In the genomic region with DNA sequence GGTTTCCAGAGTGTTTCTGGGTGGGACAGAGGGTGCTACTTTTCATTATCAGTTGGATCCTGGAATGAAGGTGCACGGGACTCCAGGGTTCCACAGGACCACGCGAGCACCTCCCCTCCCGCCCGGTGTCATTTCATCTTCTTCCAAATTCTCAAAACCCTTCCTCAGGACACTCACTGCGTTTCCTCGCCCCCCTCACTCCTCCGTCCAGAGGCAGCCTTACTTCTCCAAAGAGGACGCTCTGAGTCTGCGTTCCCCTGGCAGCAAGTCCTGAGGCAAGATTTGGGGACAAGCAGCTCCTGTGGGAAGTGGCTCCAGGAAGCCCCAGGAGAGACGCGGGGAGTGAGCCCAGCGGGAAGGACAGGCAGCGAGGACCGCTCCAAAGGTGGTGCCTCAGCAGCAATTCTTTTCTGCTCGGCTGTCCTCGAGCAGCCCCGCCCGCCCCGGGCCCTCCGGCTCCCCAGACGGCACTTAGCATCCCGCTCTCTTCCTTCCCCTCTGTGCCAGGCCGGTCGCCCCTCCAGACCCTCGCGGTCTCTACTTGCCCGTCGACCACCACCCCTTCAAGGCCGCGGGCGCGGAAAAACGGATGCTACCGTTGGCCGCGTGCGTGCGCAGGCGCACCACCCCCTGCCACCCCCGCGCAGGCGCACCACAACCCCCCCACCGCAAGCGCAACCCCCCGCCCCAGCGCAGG, we compare ENCODE assay signal across 8 cellular contexts. TPM values are rescaled to one million over a fixed set of nuclear protein-coding genes. Genes with fewer than 3 reads are reported as not detected.
DNase-seq lines count a peak whose midpoint lies in the region; ATAC-seq, FAIRE-seq and TF ChIP-seq lines count a peak whose summit lies in the region.

No MANE protein-coding gene starts in this region.

- FAIRE-seq in D721Med (lab: Jason Lieb, UNC) = no peak

- TF ChIP-seq CTCF in D721Med (IDR thresholded peaks at IDR 0.05; ENCODE audit: insufficient read depth, missing control alignments) = no peak

- H3K27me3 Mint-ChIP-seq in activated naive CD8-positive, alpha-beta T cell treated with anti-CD3 and anti-CD28 coated beads for 36 hours = no peaks in the 10 kb centered on the region
- peaks cover 22 to 31% (median 29%) of the 10 kb centered on the region in 3 donors for H3K27me3 Mint-ChIP-seq in immature natural killer cell (ENCODE audit: low read depth in 3 of 3)

- peak overlapping the region; percentile 90 for H3K27ac Mint-ChIP-seq in activated naive CD8-positive, alpha-beta T cell treated with anti-CD3 and anti-CD28 coated beads for 36 hours
- H3K27ac Mint-ChIP-seq in immature natural killer cell = peak overlapping the region; percentile 79 to 95 (median 90)

- peaks cover 22% of the 10 kb centered on the region for H3K4me1 ChIP-seq in stomach smooth muscle (ENCODE audit: control insufficient read depth, insufficient read depth, low read length)

- H3K4me3 Mint-ChIP-seq in activated naive CD8-positive, alpha-beta T cell treated with anti-CD3 and anti-CD28 coated beads for 36 hours = peak overlapping the region; percentile 91
- peak overlapping the region; percentile 84 to 93 (median 91) for H3K4me3 Mint-ChIP-seq in immature natural killer cell

- H3K9me3 ChIP-seq in stomach smooth muscle (ENCODE audit: control insufficient read depth in 2 of 2, low read length in 2 of 2) = no peaks in the 10 kb centered on the region

- in situ Hi-C loops in G401 (cut with HindIII; ENCODE audit: low sequenced_read_pairs) = no loop called here

- H3K36me3 Mint-ChIP-seq in activated naive CD8-positive, alpha-beta T cell treated with anti-CD3 and anti-CD28 coated beads for 36 hours = peaks cover 48% of the 10 kb centered on the region
- H3K36me3 Mint-ChIP-seq in immature natural killer cell = peaks cover 3 to 6% (median 5%) of the 10 kb centered on the region in 3 donors

- ATAC-seq in GM19467 (IDR thresholded peaks at IDR 0.05; ENCODE audit: unreplicated experiment) = peak; percentile 33
- peak; percentile 46 for ATAC-seq in HG03520 (IDR thresholded peaks at IDR 0.05; ENCODE audit: unreplicated experiment)
- no peak for ATAC-seq in GM21360 (IDR thresholded peaks at IDR 0.05; ENCODE audit: unreplicated experiment)

- peak overlapping the region; percentile 67 to 81 for H3K9ac ChIP-seq in stomach smooth muscle (ENCODE audit: low read length in 2 of 2)

- peak; percentile 85 for DNase-seq in D721Med (ENCODE audit: insufficient read length, low spot score)
- no peak for DNase-seq in activated naive CD8-positive, alpha-beta T cell treated with anti-CD3 and anti-CD28 coated beads for 36 hours
- no peak for DNase-seq in immature natural killer cell
- no peak for DNase-seq in G401 (ENCODE audit: low spot score)

- H3K36me3 ChIP-seq in stomach smooth muscle (ENCODE audit: control insufficient read depth in 2 of 2, insufficient read depth in 2 of 2, low read length in 2 of 2) = no peaks in the 10 kb centered on the region

- H3K27ac ChIP-seq in stomach smooth muscle (ENCODE audit: low read length) = peak overlapping the region; percentile 46

- H3K4me1 Mint-ChIP-seq in activated naive CD8-positive, alpha-beta T cell treated with anti-CD3 and anti-CD28 coated beads for 36 hours = peaks cover 60% of the 10 kb centered on the region
- H3K4me1 Mint-ChIP-seq in immature natural killer cell = peaks cover 67 to 87% of the 10 kb centered on the region in 2 donors

- H3K4me3 ChIP-seq in stomach smooth muscle (ENCODE audit: low read length in 2 of 2) = peak overlapping the region; percentile 94 to 95

- no peaks in the 10 kb centered on the region for H3K27me3 ChIP-seq in stomach smooth muscle (ENCODE audit: control insufficient read depth in 1 of 2, insufficient read depth in 2 of 2, low read length in 2 of 2)

- peaks cover 10% of the 10 kb centered on the region for H3K9me3 Mint-ChIP-seq in activated naive CD8-positive, alpha-beta T cell treated with anti-CD3 and anti-CD28 coated beads for 36 hours
- H3K9me3 Mint-ChIP-seq in immature natural killer cell = peaks cover 0 to 1% (median 0%) of the 10 kb centered on the region in 6 donors

RNA-seq across cellular contexts. Expression of a gene that starts 0.6 kb away (rescaled TPM):
- total RNA-seq in activated naive CD8-positive, alpha-beta T cell treated with anti-CD3 and anti-CD28 coated beads for 36 hours = 1 to 10 TPM; 3.5 to 3.8 TPM
- polyA plus RNA-seq in immature natural killer cell = 1 to 10 TPM; 3.8 to 8.5 (median 8.2) TPM
- 3.7 and 11.0 TPM in 2 replicates for total RNA-seq in G401 (2014; rRNA removed; shearing (Covaris generic))

RNA-seq across cellular contexts. Expression of a gene that starts 23.7 kb away (rescaled TPM):
- total RNA-seq in activated naive CD8-positive, alpha-beta T cell treated with anti-CD3 and anti-CD28 coated beads for 36 hours = 10 to 100 TPM; 15.3 to 16.2 TPM
- polyA plus RNA-seq in immature natural killer cell = 10 to 100 TPM in 2 of 3 donors, 1 to 10 TPM in 1; 6.3 to 14.2 (median 13.7) TPM
- total RNA-seq in G401 (2014; rRNA removed; shearing (Covaris generic)) = 27.8 and 28.3 TPM in 2 replicates
